15 cellular contexts compared by ENCODE assay signal in genomic region chr4:101122019-101122418, GRCh38.
"Had no signal": no experiment of that assay in that cellular context is flagged by ENCODE, and none has a peak within 500 bp of the region (broad histone marks: within the 10 kb centered on the region; RNA-seq: fewer than 3 reads in every experiment).

No MANE protein-coding gene starts in this region.

- H3K9me3 ChIP-seq: tibial nerve had no signal

- H3K27ac ChIP-seq: epithelial cell of prostate, hepatocyte, tibial nerve had no signal

- H3K9me3 Mint-ChIP-seq: endodermal cell had no signal

- DNase-seq: activated CD4-positive, alpha-beta T cell treated with anti-CD3 and anti-CD28 coated beads, Interleukin-2, amount 10 ng/mL, durations not matched to agents 7 days and 5 days; activated CD8-positive, alpha-beta memory T cell treated with anti-CD3 and anti-CD28 coated beads for 24 hours; activated CD8-positive, alpha-beta memory T cell treated with anti-CD3 and anti-CD28 coated beads, Interleukin-2, amount 50 U/mL, for 48 hours; activated naive CD8-positive, alpha-beta T cell treated with anti-CD3 and anti-CD28 coated beads for 36 hours; amniotic stem cell; endodermal cell; foreskin fibroblast; islet precursor cell; stimulated activated naive CD4-positive, alpha-beta T cell treated with Interleukin-2 at 50 U/mL for 16 hours; T-helper 1 cell had no signal

- H3K36me3 ChIP-seq: tibial nerve had no signal

- H3K4me3 ChIP-seq: hepatocyte, tibial nerve had no signal

- H3K27ac Mint-ChIP-seq: activated CD4-positive, alpha-beta T cell treated with anti-CD3 and anti-CD28 coated beads, Interleukin-2, amount 10 ng/mL, durations not matched to agents 7 days and 5 days; activated naive CD8-positive, alpha-beta T cell treated with anti-CD3 and anti-CD28 coated beads for 36 hours; endodermal cell; progenitor cell of endocrine pancreas had no signal

- ATAC-seq: left lobe of liver had no signal

- H3K27me3 ChIP-seq: hepatocyte, tibial nerve had no signal
